Comparison of ENCODE assay signal across 18 cellular contexts in genomic region chr19:35004517-35005255, GRCh38. TPM values are rescaled to one million over a fixed set of nuclear protein-coding genes. Genes with fewer than 3 reads are reported as not detected.
DNase-seq lines count a peak whose midpoint lies in the region; ATAC-seq and TF ChIP-seq lines count a peak whose summit lies in the region.
"Had no signal": no experiment of that assay in that cellular context is flagged by ENCODE, and none has a peak within 500 bp of the region (broad histone marks: within the 10 kb centered on the region; RNA-seq: fewer than 3 reads in every experiment).

No MANE protein-coding gene starts in this region.

- H3K4me3 ChIP-seq in Loucy (ENCODE audit: low read length, poor library complexity, severe bottlenecking) (peak overlapping the region; percentile 24), duodenal mucosa (ENCODE audit: low read depth in 1 of 2, low read length in 2 of 2) (peak overlapping the region; percentile 8 to 33), foreskin fibroblast (ENCODE audit: low read depth in 1 of 2, low read length in 2 of 2) (no peak overlapping the region)
- H3K4me3 ChIP-seq: cardiac muscle cell, K562 had no signal

- H3K9me3 ChIP-seq in Loucy (ENCODE audit: insufficient read depth, low read depth, low read length) (no peaks in the 10 kb centered on the region), duodenal mucosa (ENCODE audit: control insufficient read depth in 1 of 2, low read length in 2 of 2) (no peaks in the 10 kb centered on the region)

- DNase-seq in T-helper 2 cell treated with Interferon-gamma antibody and Interleukin-4, amounts not matched to agents 5 μg/mL and 100 μg/mL, for 36 hours (ENCODE audit: low spot score) = no peak
- DNase-seq in T-helper 2 cell (no peak), posterior vena cava (ENCODE audit: low spot score) (peak; percentile 67), foreskin fibroblast (no peak), HUDEP-2 (lab: John Stamatoyannopoulos, UW; ENCODE audit: unreplicated experiment in 76 of 76) (no peak)
- DNase-seq: activated CD4-positive, CD25-positive, alpha-beta regulatory T cell treated with anti-CD3 and anti-CD28 coated beads, Interleukin-2, amount 50 U/mL, for 72 hours; activated effector memory CD4-positive, alpha-beta T cell treated with Interleukin-2 at 50 U/mL for 16 hours; COR-L47; NCI-H1105 treated with DMSO at 0.1 percent for 48 hours; stimulated activated CD4-positive, alpha-beta T cell treated with anti-CD3 and anti-CD28 coated beads, Interleukin-2, amount 100 ng/mL, for 24 hours; stimulated activated CD8-positive, alpha-beta memory T cell treated with anti-CD3 and anti-CD28 coated beads, Interleukin-4, amount 100 ng/mL, for 48 hours had no signal

- H2AFZ ChIP-seq in Loucy (ENCODE audit: low read length) = no peak overlapping the region

- intact Hi-C loops in posterior vena cava (cut with DNase I) = no loop called here

- no peak for ATAC-seq in GM18907 (IDR thresholded peaks at IDR 0.05; ENCODE audit: unreplicated experiment)
- ATAC-seq: K562 had no signal

- TF ChIP-seq CTCF in Loucy (conservative IDR thresholded peaks at IDR 0.05; ENCODE audit: low read length) (no peak), foreskin fibroblast (IDR thresholded peaks at IDR 0.05; ENCODE audit: low read depth, low read length) (no peak)

- no peak overlapping the region for H3K4me3 Mint-ChIP-seq in T-helper 2 cell treated with Interferon-gamma antibody and Interleukin-4, amounts not matched to agents 5 μg/mL and 100 μg/mL, for 36 hours

- peaks cover 60% of the 10 kb centered on the region for H4K20me1 ChIP-seq in Loucy (ENCODE audit: insufficient read depth, low read length, poor library complexity, severe bottlenecking)

- H3K36me3 ChIP-seq in Loucy (ENCODE audit: insufficient read depth, low read length) (peaks cover 7% of the 10 kb centered on the region; the same call in 1 of the 2 replicates), duodenal mucosa (ENCODE audit: control insufficient read depth in 1 of 2, insufficient read depth in 2 of 2, low read length in 2 of 2) (peaks cover 0 to 16% of the 10 kb centered on the region in 2 donors)

- H3K27me3 ChIP-seq in Loucy (ENCODE audit: insufficient read depth, low read length, poor library complexity, severe bottlenecking) = no peaks in the 10 kb centered on the region
- H3K27me3 ChIP-seq in duodenal mucosa (ENCODE audit: control insufficient read depth in 1 of 2, insufficient read depth in 2 of 2, low read length in 2 of 2) = no peaks in the 10 kb centered on the region
- H3K27me3 ChIP-seq: cardiac muscle cell had no signal

- H3K4me1 Mint-ChIP-seq in T-helper 2 cell treated with Interferon-gamma antibody and Interleukin-4, amounts not matched to agents 5 μg/mL and 100 μg/mL, for 36 hours (ENCODE audit: low read depth) = peaks cover 35% of the 10 kb centered on the region

- 0 out of 2 replicates have a peak, but pooled peaks cover 6% of the 10 kb centered on the region for H3F3A ChIP-seq in Loucy (ENCODE audit: low read depth)

- H3K27me3 Mint-ChIP-seq in T-helper 2 cell treated with Interferon-gamma antibody and Interleukin-4, amounts not matched to agents 5 μg/mL and 100 μg/mL, for 36 hours (ENCODE audit: low read depth) = no peaks in the 10 kb centered on the region

- H3K4me2 ChIP-seq in Loucy (ENCODE audit: low read depth, low read length, poor library complexity, severe bottlenecking) = peak overlapping the region; percentile 87

- H3K9ac ChIP-seq in Loucy (ENCODE audit: low read depth, low read length, poor library complexity, severe bottlenecking) = no peak overlapping the region
- H3K9ac ChIP-seq in duodenal mucosa (ENCODE audit: low read depth in 1 of 2, low read length in 2 of 2) = no peak overlapping the region

- H3K27ac ChIP-seq in duodenal mucosa (ENCODE audit: low read depth, low read length) = no peak overlapping the region
- H3K27ac ChIP-seq: 22Rv1 had no signal

- H3K4me1 ChIP-seq in Loucy (ENCODE audit: insufficient read depth, low read length, poor library complexity, severe bottlenecking) (peaks cover 23% of the 10 kb centered on the region), duodenal mucosa (ENCODE audit: control insufficient read depth in 1 of 2, insufficient read depth in 2 of 2, low read length in 2 of 2) (peaks cover 47 to 64% of the 10 kb centered on the region in 2 donors)

- H3K36me3 Mint-ChIP-seq in T-helper 2 cell treated with Interferon-gamma antibody and Interleukin-4, amounts not matched to agents 5 μg/mL and 100 μg/mL, for 36 hours (ENCODE audit: low read depth) = peaks cover 25% of the 10 kb centered on the region

- H3K9me2 ChIP-seq in Loucy (replicated peaks; ENCODE audit: low read depth, low read length) = no peaks in the 10 kb centered on the region

- no peaks in the 10 kb centered on the region for H3K9me3 Mint-ChIP-seq in T-helper 2 cell treated with Interferon-gamma antibody and Interleukin-4, amounts not matched to agents 5 μg/mL and 100 μg/mL, for 36 hours

- H3K79me2 ChIP-seq in Loucy (ENCODE audit: insufficient read depth, low read length) = peaks cover 70% of the 10 kb centered on the region

- H3K27ac Mint-ChIP-seq in T-helper 2 cell treated with Interferon-gamma antibody and Interleukin-4, amounts not matched to agents 5 μg/mL and 100 μg/mL, for 36 hours = peak overlapping the region; percentile 52

RNA-seq across cellular contexts. Expression of gene GRAMD1A, which starts 4.6 kb away (rescaled TPM):
- total RNA-seq in posterior vena cava = 10 to 100 TPM; 83.0 to 87.0 TPM

RNA-seq across cellular contexts. Expression of gene SCN1B, which starts 25.6 kb away (rescaled TPM):
- total RNA-seq in posterior vena cava = 10 to 100 TPM; 30.8 to 42.4 TPM

RNA-seq across cellular contexts. Expression of gene HPN, which starts 36.8 kb away (rescaled TPM):
- 1 to 10 TPM in 1 of 2 donors, under 1 TPM in 1; 1.00 to 1.7 TPM for total RNA-seq in posterior vena cava
- total RNA-seq: NCI-H460 had no signal

RNA-seq across cellular contexts. Expression of gene ZNF792, which starts 40.7 kb away (rescaled TPM):
- 1 to 10 TPM; 4.9 to 6.2 TPM for total RNA-seq in posterior vena cava

Comparison
In these comparisons a context has a peak if more than half of its experiments do, and no peak if none do; other contexts are left out.
1. H3K4me3 ChIP-seq: peak in Loucy (single experiment) and duodenal mucosa (2 of 2); none in foreskin fibroblast (0 of 2).